8 cellular contexts compared by ENCODE assay signal in the genomic region with DNA sequence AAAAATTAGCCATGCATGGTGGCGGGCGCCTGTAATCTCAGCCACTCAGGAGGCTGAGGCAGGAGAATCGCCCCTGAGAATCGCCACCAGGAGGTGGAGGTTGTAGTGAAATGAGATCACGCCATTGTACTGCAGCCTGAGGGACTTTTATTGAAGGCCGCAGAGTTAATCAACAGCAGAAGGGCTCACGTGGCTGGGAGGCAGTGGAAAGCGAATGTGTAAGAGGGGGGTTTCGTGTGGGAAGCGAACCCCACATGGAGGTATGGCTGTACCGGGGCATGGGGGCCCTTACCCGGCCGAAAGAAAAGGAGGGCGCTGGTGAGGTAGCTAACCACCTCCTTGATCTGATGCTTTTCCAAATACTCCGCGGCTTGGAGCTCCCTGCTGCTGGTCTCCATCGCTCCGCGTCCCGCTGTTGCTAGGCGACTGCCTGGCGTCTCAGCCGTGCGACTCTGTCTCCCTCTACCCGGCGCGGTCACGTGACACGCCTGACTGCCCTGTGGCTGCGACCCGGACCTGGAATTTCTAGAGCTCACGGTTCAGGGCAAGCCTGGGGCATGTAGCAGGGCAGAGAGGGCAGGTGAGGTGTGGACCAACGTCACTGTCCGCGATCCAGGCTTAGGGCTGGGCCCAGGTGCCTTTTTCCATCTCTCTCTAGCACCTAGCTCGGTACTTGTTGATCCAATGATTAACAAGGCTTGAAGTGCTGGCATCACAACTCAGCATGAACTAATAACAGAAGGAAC.
DNase-seq lines count a peak whose midpoint lies in the region; TF ChIP-seq lines count a peak whose summit lies in the region.

A gene with protein sequence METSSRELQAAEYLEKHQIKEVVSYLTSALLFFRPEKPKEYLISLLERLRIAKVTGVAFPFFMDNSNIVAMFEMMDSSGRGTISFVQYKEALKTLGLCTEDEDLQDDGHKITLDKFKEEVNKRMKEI (minus strand): TSS at position 428 of the 746 bp plus-strand sequence. CDS start 30 bp downstream, at position 398.

- H3K27ac ChIP-seq in HEK293 (ENCODE audit: extremely low read depth, low read depth, low read length) (no peak within 1 kb of the TSS), epithelial cell of prostate (peak within 1 kb of the TSS; percentile 29)

- POLR2A ChIA-PET in HEK293 (lab: Yijun Ruan, JAX) = interaction anchor here (1.2 kb wide), 1 partner anchor 50 kb away, joined by 4 read pairs; the partner anchor contains the start of gene RINT1

- TF ChIP-seq CTCF in HEK293 (tag by site-specific recombination; IDR thresholded peaks at IDR 0.05) = peak; percentile 38; the same call in 1 of the 2 replicates

- peak; percentile 19 for DNase-seq in GM04504 (ENCODE audit: low read depth)
- peak; percentile 48 for DNase-seq in NCI-H187 treated with DMSO at 0.1 percent for 48 hours (lab: John Stamatoyannopoulos, UW)
- peak; percentile 70 for DNase-seq in activated CD8-positive, alpha-beta memory T cell treated with anti-CD3 and anti-CD28 coated beads for 24 hours
- peak; percentile 8 for DNase-seq in epithelial cell of prostate (ENCODE audit: low read depth, low spot score)
- DNase-seq in midbrain (lab: John Stamatoyannopoulos, UW) = peak; percentile 72
- peak; percentile 21 to 58 for DNase-seq in stimulated activated CD8-positive, alpha-beta memory T cell treated with anti-CD3 and anti-CD28 coated beads, Interleukin-7, amount 100 ng/mL, for 48 hours (ENCODE audit: extremely low read depth in 1 of 2, low read depth in 1 of 2)
- no peak for DNase-seq in NCI-H226

- CTCF ChIA-PET in HEK293 (lab: Yijun Ruan, JAX) = interaction anchor here (0.6 to 1.2 kb wide), 2 partner anchors 9 to 13 kb away, joined by 3 to 4 read pairs; no protein-coding TSS in a partner anchor

- no peaks in the 10 kb centered on the region for H3K9me3 ChIP-seq in HEK293 (ENCODE audit: control insufficient read depth, insufficient read depth, low read depth, low read length)

- H3K4me3 ChIP-seq in HEK293 (ENCODE audit: low read depth, low read length) = peak within 1 kb of the TSS; percentile 38

- H3K4me1 ChIP-seq in HEK293 (ENCODE audit: control insufficient read depth, insufficient read depth, low read length) = no peaks in the 10 kb centered on the region

- no peaks in the 10 kb centered on the region for H3K36me3 ChIP-seq in HEK293 (ENCODE audit: control insufficient read depth in 2 of 2, insufficient read depth in 1 of 2, low read length in 2 of 2)

TF ChIP-seq in HEK293, 187 proteins besides CTCF, POLR2A, EP300 and RAD21 (continues in another document):
- TF ChIP-seq ZNF747 (tag by site-specific recombination; IDR thresholded peaks at IDR 0.05) = no peak
- no peak for TF ChIP-seq HOXD13 (CRISPR knock-in tag; IDR thresholded peaks at IDR 0.05; ENCODE audit: borderline replicate concordance)
- peak; percentile 68 for TF ChIP-seq ZNF341 (tag by site-specific recombination; IDR thresholded peaks at IDR 0.05; ENCODE audit: low read depth)
- 0 out of 2 replicates have a peak, but pooled peaks have one; percentile 42 for TF ChIP-seq ZXDB (tag by site-specific recombination; IDR thresholded peaks at IDR 0.05)
- TF ChIP-seq KLF17 (tag by site-specific recombination; IDR thresholded peaks at IDR 0.05) = no peak
- TF ChIP-seq ZNF776 (tag by site-specific recombination; IDR thresholded peaks at IDR 0.05; ENCODE audit: borderline replicate concordance) = no peak
- no peak for TF ChIP-seq ZNF19 (tag by site-specific recombination; IDR thresholded peaks at IDR 0.05; ENCODE audit: low read depth)
- TF ChIP-seq TCF7L2 (IDR thresholded peaks at IDR 0.05; ENCODE audit: borderline replicate concordance, low read depth, low read length) = no peak
- no peak for TF ChIP-seq ZSCAN16 (tag by site-specific recombination; IDR thresholded peaks at IDR 0.05)
- no peak for TF ChIP-seq ZNF777 (tag by site-specific recombination; IDR thresholded peaks at IDR 0.05; ENCODE audit: borderline replicate concordance)
- TF ChIP-seq ZNF530 (tag by site-specific recombination; IDR thresholded peaks at IDR 0.05; ENCODE audit: low read depth) = no peak
- TF ChIP-seq ZNF621 (tag by site-specific recombination; IDR thresholded peaks at IDR 0.05) = no peak
- 0 out of 2 replicates have a peak, but pooled peaks have one; percentile 34 for TF ChIP-seq ZNF324 (tag by site-specific recombination; IDR thresholded peaks at IDR 0.05)
- TF ChIP-seq ZIC2 (tag by site-specific recombination; IDR thresholded peaks at IDR 0.05) = peak; percentile 33
- no peak for TF ChIP-seq ZNF791 (tag by site-specific recombination; IDR thresholded peaks at IDR 0.05)
- TF ChIP-seq ZNF610 (tag by site-specific recombination; IDR thresholded peaks at IDR 0.05; ENCODE audit: borderline replicate concordance) = no peak
- TF ChIP-seq PRDM1 (tag by site-specific recombination; IDR thresholded peaks at IDR 0.05) = 0 out of 2 replicates have a peak, but pooled peaks have one; percentile 39
- TF ChIP-seq ZNF704 (tag by site-specific recombination; IDR thresholded peaks at IDR 0.05) = no peak
- TF ChIP-seq, protein P1, sequence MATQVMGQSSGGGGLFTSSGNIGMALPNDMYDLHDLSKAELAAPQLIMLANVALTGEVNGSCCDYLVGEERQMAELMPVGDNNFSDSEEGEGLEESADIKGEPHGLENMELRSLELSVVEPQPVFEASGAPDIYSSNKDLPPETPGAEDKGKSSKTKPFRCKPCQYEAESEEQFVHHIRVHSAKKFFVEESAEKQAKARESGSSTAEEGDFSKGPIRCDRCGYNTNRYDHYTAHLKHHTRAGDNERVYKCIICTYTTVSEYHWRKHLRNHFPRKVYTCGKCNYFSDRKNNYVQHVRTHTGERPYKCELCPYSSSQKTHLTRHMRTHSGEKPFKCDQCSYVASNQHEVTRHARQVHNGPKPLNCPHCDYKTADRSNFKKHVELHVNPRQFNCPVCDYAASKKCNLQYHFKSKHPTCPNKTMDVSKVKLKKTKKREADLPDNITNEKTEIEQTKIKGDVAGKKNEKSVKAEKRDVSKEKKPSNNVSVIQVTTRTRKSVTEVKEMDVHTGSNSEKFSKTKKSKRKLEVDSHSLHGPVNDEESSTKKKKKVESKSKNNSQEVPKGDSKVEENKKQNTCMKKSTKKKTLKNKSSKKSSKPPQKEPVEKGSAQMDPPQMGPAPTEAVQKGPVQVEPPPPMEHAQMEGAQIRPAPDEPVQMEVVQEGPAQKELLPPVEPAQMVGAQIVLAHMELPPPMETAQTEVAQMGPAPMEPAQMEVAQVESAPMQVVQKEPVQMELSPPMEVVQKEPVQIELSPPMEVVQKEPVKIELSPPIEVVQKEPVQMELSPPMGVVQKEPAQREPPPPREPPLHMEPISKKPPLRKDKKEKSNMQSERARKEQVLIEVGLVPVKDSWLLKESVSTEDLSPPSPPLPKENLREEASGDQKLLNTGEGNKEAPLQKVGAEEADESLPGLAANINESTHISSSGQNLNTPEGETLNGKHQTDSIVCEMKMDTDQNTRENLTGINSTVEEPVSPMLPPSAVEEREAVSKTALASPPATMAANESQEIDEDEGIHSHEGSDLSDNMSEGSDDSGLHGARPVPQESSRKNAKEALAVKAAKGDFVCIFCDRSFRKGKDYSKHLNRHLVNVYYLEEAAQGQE (tag by site-specific recombination; IDR thresholded peaks at IDR 0.05) = peak; percentile 24; the same call in 1 of the 2 replicates
- TF ChIP-seq ZNF10 (tag by site-specific recombination; IDR thresholded peaks at IDR 0.05) = no peak
- TF ChIP-seq, protein P2, sequence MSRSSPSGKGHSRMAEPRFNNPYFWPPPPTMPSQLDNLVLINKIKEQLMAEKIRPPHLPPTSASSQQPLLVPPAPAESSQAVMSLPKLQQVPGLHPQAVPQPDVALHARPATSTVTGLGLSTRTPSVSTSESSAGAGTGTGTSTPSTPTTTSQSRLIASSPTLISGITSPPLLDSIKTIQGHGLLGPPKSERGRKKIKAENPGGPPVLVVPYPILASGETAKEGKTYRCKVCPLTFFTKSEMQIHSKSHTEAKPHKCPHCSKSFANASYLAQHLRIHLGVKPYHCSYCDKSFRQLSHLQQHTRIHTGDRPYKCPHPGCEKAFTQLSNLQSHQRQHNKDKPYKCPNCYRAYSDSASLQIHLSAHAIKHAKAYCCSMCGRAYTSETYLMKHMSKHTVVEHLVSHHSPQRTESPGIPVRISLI (tag by site-specific recombination; IDR thresholded peaks at IDR 0.05) = no peak
- no peak for TF ChIP-seq ZNF654 (tag by site-specific recombination; IDR thresholded peaks at IDR 0.05; ENCODE audit: low read depth)
- TF ChIP-seq ZNF600 (tag by site-specific recombination; IDR thresholded peaks at IDR 0.05) = peak; percentile 53
- no peak for TF ChIP-seq ZNF529 (tag by site-specific recombination; IDR thresholded peaks at IDR 0.05; ENCODE audit: insufficient replicate concordance)
- TF ChIP-seq KLF8 (tag by site-specific recombination; IDR thresholded peaks at IDR 0.05) = peak; percentile 18; the same call in 1 of the 2 replicates
- peak; percentile 97 for TF ChIP-seq ZBTB17 (tag by site-specific recombination; IDR thresholded peaks at IDR 0.05)
- TF ChIP-seq ZNF112 (tag by site-specific recombination; IDR thresholded peaks at IDR 0.05) = no peak
